8 cellular contexts compared by ENCODE assay signal in the genomic region with DNA sequence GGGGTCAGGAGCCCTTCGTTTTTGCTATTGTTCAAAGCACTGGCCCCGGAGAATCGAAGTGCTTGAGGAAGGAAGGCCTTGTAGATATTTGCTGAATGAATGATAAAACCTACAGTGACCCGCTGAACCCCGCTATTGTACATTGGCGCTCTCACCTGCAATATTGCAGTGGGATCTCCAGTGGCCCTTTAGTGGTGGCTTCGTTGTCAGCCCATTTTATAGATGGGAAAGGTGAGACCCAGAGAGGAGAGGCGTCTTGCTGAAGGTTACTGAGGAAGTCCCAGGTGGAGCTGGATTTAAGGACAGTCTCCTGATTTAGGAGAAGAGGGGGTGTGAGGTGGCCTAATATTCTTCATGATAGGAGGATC. TPM values are rescaled to one million over a fixed set of nuclear protein-coding genes. Genes with fewer than 3 reads are reported as not detected.
DNase-seq lines count a peak whose midpoint lies in the region; ATAC-seq and TF ChIP-seq lines count a peak whose summit lies in the region.

No MANE protein-coding gene starts in this region.

- H3K4me3 ChIP-seq in left lung: peak overlapping the region; percentile 72 to 97
- H3K4me3 ChIP-seq in suprapubic skin: peak overlapping the region; percentile 78

- no peak for ATAC-seq in activated naive CD8-positive, alpha-beta T cell treated with anti-CD3 and anti-CD28 coated beads, Interleukin-2, amount 50 U/mL, for 24 hours
- ATAC-seq in left lung (no peak), HG03378 (IDR thresholded peaks at IDR 0.05; ENCODE audit: unreplicated experiment) (no peak)

- no peak for TF ChIP-seq POLR2A in suprapubic skin (IDR thresholded peaks at IDR 0.05)

- 14% methylated on average over 8 of the region's 8 CpGs for WGBS in suprapubic skin

- peak in 1 of 2 donors; percentile 6 for TF ChIP-seq CTCF in left lung (IDR thresholded peaks at IDR 0.05)
- TF ChIP-seq CTCF in suprapubic skin (IDR thresholded peaks at IDR 0.05): peak in 1 of 2 donors; percentile 11

- no peaks in the 10 kb centered on the region for H3K9me3 Mint-ChIP-seq in activated CD4-positive, alpha-beta T cell treated with anti-CD3 and anti-CD28 coated beads, Interleukin-2, amount 10 ng/mL, durations not matched to agents 24 days and 14 days
- H3K9me3 Mint-ChIP-seq in activated naive CD8-positive, alpha-beta T cell treated with anti-CD3 and anti-CD28 coated beads, Interleukin-2, amount 50 U/mL, for 24 hours: no peaks in the 10 kb centered on the region

- H3K27ac Mint-ChIP-seq in activated CD4-positive, alpha-beta T cell treated with anti-CD3 and anti-CD28 coated beads, Interleukin-2, amount 10 ng/mL, durations not matched to agents 24 days and 14 days: peak overlapping the region; percentile 18
- peak overlapping the region; percentile 35 for H3K27ac Mint-ChIP-seq in activated naive CD8-positive, alpha-beta T cell treated with anti-CD3 and anti-CD28 coated beads, Interleukin-2, amount 50 U/mL, for 24 hours

- no peaks in the 10 kb centered on the region for H3K36me3 Mint-ChIP-seq in activated CD4-positive, alpha-beta T cell treated with anti-CD3 and anti-CD28 coated beads, Interleukin-2, amount 10 ng/mL, durations not matched to agents 24 days and 14 days (ENCODE audit: low read depth)
- no peaks in the 10 kb centered on the region for H3K36me3 Mint-ChIP-seq in activated naive CD8-positive, alpha-beta T cell treated with anti-CD3 and anti-CD28 coated beads, Interleukin-2, amount 50 U/mL, for 24 hours (ENCODE audit: low read depth)

- no peak for TF ChIP-seq EP300 in suprapubic skin (IDR thresholded peaks at IDR 0.05)

- H3K27ac ChIP-seq in left lung (peak overlapping the region; percentile 60 to 82), suprapubic skin (peak overlapping the region; percentile 87)

- peak overlapping the region; percentile 83 for H3K4me3 Mint-ChIP-seq in activated CD4-positive, alpha-beta T cell treated with anti-CD3 and anti-CD28 coated beads, Interleukin-2, amount 10 ng/mL, durations not matched to agents 24 days and 14 days
- H3K4me3 Mint-ChIP-seq in activated naive CD8-positive, alpha-beta T cell treated with anti-CD3 and anti-CD28 coated beads, Interleukin-2, amount 50 U/mL, for 24 hours: peak overlapping the region; percentile 69

- H3K36me3 ChIP-seq in left lung (peaks cover 0 to 10% of the 10 kb centered on the region in 2 donors), suprapubic skin (peaks cover 3% of the 10 kb centered on the region)

- H3K27me3 ChIP-seq in left lung (peaks cover 0 to 9% of the 10 kb centered on the region in 2 donors), suprapubic skin (no peaks in the 10 kb centered on the region)

- intact Hi-C loops in activated CD4-positive, alpha-beta T cell treated with anti-CD3 and anti-CD28 coated beads, Interleukin-2, amount 10 ng/mL, durations not matched to agents 24 days and 14 days (cut with micrococcal nuclease): loop anchor here (1.0 to 5.0 kb wide), 4 partner anchors 15 to 112 kb away; no protein-coding TSS in a partner anchor
- intact Hi-C loops in left lung (cut with DNase I): no loop called here

- peaks cover 9% of the 10 kb centered on the region for H3K4me1 Mint-ChIP-seq in activated CD4-positive, alpha-beta T cell treated with anti-CD3 and anti-CD28 coated beads, Interleukin-2, amount 10 ng/mL, durations not matched to agents 24 days and 14 days
- H3K4me1 Mint-ChIP-seq in activated naive CD8-positive, alpha-beta T cell treated with anti-CD3 and anti-CD28 coated beads, Interleukin-2, amount 50 U/mL, for 24 hours: peaks cover 11% of the 10 kb centered on the region

- H3K9me3 ChIP-seq in left lung: no peaks in the 10 kb centered on the region
- no peaks in the 10 kb centered on the region for H3K9me3 ChIP-seq in suprapubic skin

- H3K4me1 ChIP-seq in left lung (peaks cover 25 to 83% of the 10 kb centered on the region in 2 donors), suprapubic skin (peaks cover 53% of the 10 kb centered on the region)

- DNase-seq in activated CD4-positive, alpha-beta T cell treated with anti-CD3 and anti-CD28 coated beads, Interleukin-2, amount 10 ng/mL, durations not matched to agents 24 days and 14 days: no peak
- DNase-seq in activated CD4-positive, alpha-beta T cell treated with anti-CD3 and anti-CD28 coated beads, Interleukin-2, amount 50 U/mL, for 48 hours: no peak
- DNase-seq in activated naive CD8-positive, alpha-beta T cell treated with anti-CD3 and anti-CD28 coated beads, Interleukin-2, amount 50 U/mL, for 24 hours: no peak
- DNase-seq in left lung: no peak
- DNase-seq in suprapubic skin (ENCODE audit: low spot score in 2 of 2): no peak
- no peak for DNase-seq in NCI-H1048 (lab: John Stamatoyannopoulos, UW)
- DNase-seq in RPMI8226: no peak

- H3K27me3 Mint-ChIP-seq in activated CD4-positive, alpha-beta T cell treated with anti-CD3 and anti-CD28 coated beads, Interleukin-2, amount 10 ng/mL, durations not matched to agents 24 days and 14 days: peaks cover 7% of the 10 kb centered on the region
- peaks cover 12% of the 10 kb centered on the region for H3K27me3 Mint-ChIP-seq in activated naive CD8-positive, alpha-beta T cell treated with anti-CD3 and anti-CD28 coated beads, Interleukin-2, amount 50 U/mL, for 24 hours

RNA-seq across cellular contexts. Expression of gene CDC42EP2, which starts 1.2 kb away (rescaled TPM):
- total RNA-seq in activated CD4-positive, alpha-beta T cell treated with anti-CD3 and anti-CD28 coated beads, Interleukin-2, amount 10 ng/mL, durations not matched to agents 24 days and 14 days: 3.0 and 3.4 TPM in 2 replicates
- total RNA-seq in left lung (10 to 100 TPM; 11.6 to 18.5 TPM), suprapubic skin (1 to 10 TPM; 1.9 to 8.3 (median 5.7) TPM)

RNA-seq across cellular contexts. Expression of gene DPF2, which starts 17.8 kb away (rescaled TPM):
- 76.6 and 81.0 TPM in 2 replicates for total RNA-seq in activated CD4-positive, alpha-beta T cell treated with anti-CD3 and anti-CD28 coated beads, Interleukin-2, amount 10 ng/mL, durations not matched to agents 24 days and 14 days
- total RNA-seq in left lung (10 to 100 TPM; 47.4 to 51.4 TPM), suprapubic skin (10 to 100 TPM; 17.8 to 35.8 (median 27.4) TPM)

RNA-seq across cellular contexts. Expression of gene TIGD3, which starts 38.7 kb away (rescaled TPM):
- 1.2 and 1.6 TPM in 2 replicates for total RNA-seq in activated CD4-positive, alpha-beta T cell treated with anti-CD3 and anti-CD28 coated beads, Interleukin-2, amount 10 ng/mL, durations not matched to agents 24 days and 14 days
- under 1 TPM; 0.21 to 0.32 TPM for total RNA-seq in left lung
- under 1 TPM in 3 of 4 donors, not detected in 1; 0.32 to 0.76 (median 0.64) TPM for total RNA-seq in suprapubic skin

RNA-seq across cellular contexts. Expression of gene POLA2, which starts 54.1 kb away (rescaled TPM):
- total RNA-seq in activated CD4-positive, alpha-beta T cell treated with anti-CD3 and anti-CD28 coated beads, Interleukin-2, amount 10 ng/mL, durations not matched to agents 24 days and 14 days: 77.4 and 82.8 TPM in 2 replicates
- total RNA-seq in left lung: 10 to 100 TPM in 1 of 2 donors, 1 to 10 TPM in 1; 9.4 to 19.2 TPM
- total RNA-seq in suprapubic skin: 10 to 100 TPM in 1 of 4 donors, 1 to 10 TPM in 3; 4.5 to 19.7 (median 7.3) TPM
